Comparison of ENCODE assay signal across 8 cellular contexts in the genomic region with DNA sequence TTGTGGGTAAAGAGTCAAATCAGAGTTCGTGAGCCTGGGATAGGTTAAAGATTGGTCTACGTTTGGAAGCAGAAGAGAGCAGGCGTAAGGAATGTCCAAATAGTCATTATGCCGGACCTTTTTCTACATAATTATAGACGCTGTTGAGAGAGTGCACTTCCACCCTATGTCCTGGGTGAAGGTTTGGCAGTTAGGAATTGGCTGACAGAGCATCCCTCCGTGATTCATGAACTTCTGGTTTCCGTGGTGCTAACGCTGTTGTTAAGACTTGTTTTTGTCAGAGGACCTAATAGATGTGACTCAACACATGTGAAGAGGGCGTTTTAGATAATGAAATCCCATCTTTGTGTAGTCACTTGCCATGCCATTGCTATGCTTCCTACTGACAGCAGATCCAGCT. TPM values are rescaled to one million over a fixed set of nuclear protein-coding genes. Genes with fewer than 3 reads are reported as not detected.
A peak's percentile ranks its signal among the peaks of the same experiment; 100 is the strongest.
DNase-seq lines count a peak whose midpoint lies in the region; ATAC-seq, FAIRE-seq and TF ChIP-seq lines count a peak whose summit lies in the region.

No MANE protein-coding gene starts in this region.

- peak; percentile 4 to 27 for DNase-seq in stimulated activated CD4-positive, alpha-beta T cell treated with anti-CD3 and anti-CD28 coated beads, Interleukin-15, amount 100 ng/mL, for 48 hours (ENCODE audit: low read depth in 2 of 2)
- DNase-seq in stimulated activated CD4-positive, alpha-beta T cell treated with anti-CD3 and anti-CD28 coated beads, Interleukin-12 subunit alpha, Interleukin-12 subunit beta, amount 100 ng/mL, for 4 hours = no peak
- DNase-seq in fibroblast of lung (ENCODE audit: low read depth in 2 of 2) (peak in 1 of 2 donors; percentile 79), pancreas (no peak), GM13976 (ENCODE audit: low spot score) (no peak)

- H3K36me3 ChIP-seq in fibroblast of lung (ENCODE audit: control insufficient read depth, insufficient read depth, low read length) = peaks cover 7% of the 10 kb centered on the region
- H3K36me3 ChIP-seq in pancreas = no peaks in the 10 kb centered on the region

- peak overlapping the region; percentile 94 for H3K4me3 ChIP-seq in WI38 (ENCODE audit: low read depth, low read length)
- peak overlapping the region; percentile 92 to 100 (median 99) for H3K4me3 ChIP-seq in fibroblast of lung (replicated peaks in 1 of 4; ENCODE audit: control extremely low read depth in 1 of 4, insufficient read depth in 1 of 4, low read depth in 3 of 4, low read length in 4 of 4)
- H3K4me3 ChIP-seq in pancreas = peak overlapping the region; percentile 36 to 95 (median 87)

- H3K4me1 ChIP-seq in fibroblast of lung (ENCODE audit: control insufficient read depth, extremely low read depth, insufficient read depth, low read length) (peaks cover 6% of the 10 kb centered on the region), pancreas (peaks cover 0 to 16% (median 0%) of the 10 kb centered on the region in 3 donors)

- peak overlapping the region; percentile 96 for H3K27ac ChIP-seq in fibroblast of lung (ENCODE audit: insufficient read depth, low read length)
- H3K27ac ChIP-seq in pancreas = no peak overlapping the region

- H3K27me3 ChIP-seq in fibroblast of lung (ENCODE audit: control insufficient read depth, insufficient read depth, low read length) (no peaks in the 10 kb centered on the region), pancreas (no peaks in the 10 kb centered on the region)

- H4K20me1 ChIP-seq in fibroblast of lung (ENCODE audit: control insufficient read depth, extremely low read depth, insufficient read depth, low read length) = no peaks in the 10 kb centered on the region

- ATAC-seq in pancreas (peak in 2 of 4 donors; percentile 2 to 54), HG02973 (IDR thresholded peaks at IDR 0.05; ENCODE audit: unreplicated experiment) (no peak), GM21576 (IDR thresholded peaks at IDR 0.05; ENCODE audit: unreplicated experiment) (no peak)

- H3K9ac ChIP-seq in fibroblast of lung (ENCODE audit: insufficient read depth, low read length) = peak overlapping the region; percentile 88

- H2AFZ ChIP-seq in fibroblast of lung (ENCODE audit: low read length) = no peak overlapping the region

- WGBS in pancreas, 2 donors = 4 to 9% methylated on average over 9 of the region's 9 CpGs

- no peak for FAIRE-seq in pancreas (lab: Jason Lieb, UNC)

- in situ Hi-C loops in GM13976 (cut with MboI; ENCODE audit: low sequenced_read_pairs, unreplicated experiment) = no loop called here

- H3K79me2 ChIP-seq in fibroblast of lung (ENCODE audit: control insufficient read depth, insufficient read depth, low read length) = peaks cover 50% of the 10 kb centered on the region

- intact Hi-C loops in pancreas (cut with DNase I) = no loop called here

- H3K9me3 ChIP-seq in fibroblast of lung (ENCODE audit: control insufficient read depth, insufficient read depth, low read depth, low read length) = no peaks in the 10 kb centered on the region
- H3K9me3 ChIP-seq in pancreas = no peaks in the 10 kb centered on the region

- no peak for TF ChIP-seq CTCF in WI38 (IDR thresholded peaks at IDR 0.05; ENCODE audit: low read depth, low read length)
- no peak for TF ChIP-seq CTCF in fibroblast of lung (conservative IDR thresholded peaks at IDR 0.05 in 1 of 2, IDR thresholded peaks at IDR 0.05 in 1 of 2; ENCODE audit: low read depth in 1 of 2, low read length in 2 of 2)
- no peak for TF ChIP-seq CTCF in pancreas (IDR thresholded peaks at IDR 0.05)
- no peak for TF ChIP-seq CTCF in GM13976 (IDR thresholded peaks at IDR 0.05; ENCODE audit: borderline replicate concordance, control extremely low read depth, extremely low read depth, insufficient read depth, missing control alignments)

- peak overlapping the region; percentile 97 for H3K4me2 ChIP-seq in fibroblast of lung (ENCODE audit: extremely low read depth, insufficient read depth, low read length)

RNA-seq across cellular contexts. Expression of gene EAF1, which starts 1.1 kb away (rescaled TPM):
- 20.8 and 22.6 TPM in 2 replicates for total RNA-seq in fibroblast of lung
- polyA plus RNA-seq in fibroblast of lung = 11.1 and 12.5 TPM in 2 replicates
- polyA plus RNA-seq in fibroblast of lung (2012) = 8.0 and 8.1 TPM in 2 replicates
- 9.0 and 18.3 TPM in 2 replicates for polyA minus RNA-seq in fibroblast of lung (ENCODE audit: low replicate concordance)
- 10 to 100 TPM in 1 of 6 donors, 1 to 10 TPM in 5; 4.5 to 12.0 (median 7.1) TPM for total RNA-seq in pancreas
- 1 to 10 TPM; 2.1 to 6.2 TPM for polyA plus RNA-seq in pancreas

RNA-seq across cellular contexts. Expression of gene METTL6, which starts 1.2 kb away (rescaled TPM):
- total RNA-seq in fibroblast of lung (37.3 and 40.8 TPM in 2 replicates), pancreas (1 to 10 TPM; 4.9 to 9.9 (median 5.2) TPM)
- polyA plus RNA-seq in fibroblast of lung (25.7 and 29.2 TPM in 2 replicates), pancreas (1 to 10 TPM; 3.0 to 5.7 TPM)
- 18.6 and 19.6 TPM in 2 replicates for polyA plus RNA-seq in fibroblast of lung (2012)
- 2.8 and 9.7 TPM in 2 replicates for polyA minus RNA-seq in fibroblast of lung (ENCODE audit: low replicate concordance)

Comparison
In these comparisons a context has a peak if more than half of its experiments do, and no peak if none do; other contexts are left out.
1. DNase-seq: peak in stimulated activated CD4-positive, alpha-beta T cell treated with anti-CD3 and anti-CD28 coated beads, Interleukin-15, amount 100 ng/mL, for 48 hours (2 of 2); none in stimulated activated CD4-positive, alpha-beta T cell treated with anti-CD3 and anti-CD28 coated beads, Interleukin-12 subunit alpha, Interleukin-12 subunit beta, amount 100 ng/mL, for 4 hours (single experiment), pancreas (0 of 6) and GM13976 (single experiment).
2. Peak in every context shown above with its lines, with median percentiles within 50 percentile points of each other: H3K4me3 ChIP-seq.